15 cellular contexts compared by ENCODE assay signal in the genomic region with DNA sequence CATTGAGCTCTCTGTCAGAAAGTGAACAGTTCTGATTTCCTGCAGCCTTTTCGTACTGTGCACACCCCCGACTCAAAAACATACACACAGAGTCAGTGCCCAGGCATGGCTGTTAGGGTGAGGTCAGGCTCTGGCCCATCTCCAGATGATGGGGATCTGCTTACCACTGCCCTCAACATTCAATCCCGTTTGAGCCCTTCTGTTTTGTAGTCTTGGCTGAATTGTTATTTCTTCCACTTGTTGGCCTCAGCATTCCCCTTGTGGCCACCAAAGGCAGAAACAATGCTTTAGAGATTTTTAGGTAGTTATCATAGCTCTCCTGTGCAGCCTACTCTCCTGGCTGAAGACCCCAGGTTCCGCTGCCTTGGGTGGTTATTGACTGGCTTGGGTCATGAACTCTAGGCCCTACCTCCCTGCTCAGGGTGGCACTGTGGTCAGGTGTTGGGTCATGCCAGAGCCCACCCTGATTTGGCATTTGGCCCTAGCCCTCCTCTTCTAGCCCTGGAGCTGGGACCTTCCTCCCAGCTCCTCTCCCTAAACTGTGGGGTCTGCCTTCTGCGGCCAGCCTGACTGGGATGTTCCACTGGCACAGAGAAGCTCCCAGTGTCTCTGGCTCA. TPM values are rescaled to one million over a fixed set of nuclear protein-coding genes. Genes with fewer than 3 reads are reported as not detected.
DNase-seq lines count a peak whose midpoint lies in the region; TF ChIP-seq lines count a peak whose summit lies in the region.
"Had no signal": no experiment of that assay in that cellular context is flagged by ENCODE, and none has a peak within 500 bp of the region (broad histone marks: within the 10 kb centered on the region; RNA-seq: fewer than 3 reads in every experiment).

No MANE protein-coding gene starts in this region.

- no peaks in the 10 kb centered on the region for H3K4me1 ChIP-seq in HEK293 (ENCODE audit: control insufficient read depth, insufficient read depth, low read length)
- peaks cover 80% of the 10 kb centered on the region for H3K4me1 ChIP-seq in testis

- DNase-seq in astrocyte of the spinal cord (ENCODE audit: low read depth, low spot score) = peak; percentile 56
- peak; percentile 73 for DNase-seq in glomerular visceral epithelial cell (ENCODE audit: extremely low spot score)
- DNase-seq in testis = no peak
- no peak for DNase-seq in NCI-H1105 treated with DMSO at 0.1 percent for 48 hours (lab: John Stamatoyannopoulos, UW)
- no peak for DNase-seq in GM19240 (ENCODE audit: insufficient read length, low spot score)
- DNase-seq in NCI-H526 treated with DMSO at 0.1 percent for 48 hours (lab: John Stamatoyannopoulos, UW) = no peak
- no peak for DNase-seq in inferior parietal cortex (ENCODE audit: extremely low spot score)
- DNase-seq: activated gamma-delta T cell treated with Interleukin-2 at 50 U/mL for 16 hours; Karpas-422; NCI-H446 treated with DMSO at 0.1 percent for 48 hours; occipital lobe; stimulated activated CD4-positive, alpha-beta T cell treated with anti-CD3 and anti-CD28 coated beads, Interleukin-4, amount 100 ng/mL, for 1 hour had no signal

- in situ Hi-C loops in astrocyte of the spinal cord (cut with HindIII; ENCODE audit: low sequenced_read_pairs) = no loop called here

- no peak; the same call in 1 of the 2 replicates for TF ChIP-seq CTCF in HEK293 (tag by site-specific recombination; IDR thresholded peaks at IDR 0.05)
- TF ChIP-seq CTCF in astrocyte of the spinal cord (IDR thresholded peaks at IDR 0.05; ENCODE audit: low read depth, low read length) = peak; percentile 51
- peak in 2 of 3 experiments; percentile 12 to 15 for TF ChIP-seq CTCF in testis (IDR thresholded peaks at IDR 0.05)

- H3K27ac ChIP-seq in HEK293 (ENCODE audit: extremely low read depth, low read depth, low read length) = no peak overlapping the region
- peak overlapping the region in 1 of 2 donors; percentile 55 for H3K27ac ChIP-seq in testis

- H3K4me3 ChIP-seq in HEK293 (ENCODE audit: low read depth, low read length) (no peak overlapping the region), astrocyte of the spinal cord (ENCODE audit: low read depth, low read length) (no peak overlapping the region), testis (no peak overlapping the region)
- H3K4me3 ChIP-seq: dorsolateral prefrontal cortex had no signal

- H3K36me3 ChIP-seq in HEK293 (ENCODE audit: control insufficient read depth in 2 of 2, insufficient read depth in 1 of 2, low read length in 2 of 2) = no peaks in the 10 kb centered on the region
- H3K36me3 ChIP-seq in testis (ENCODE audit: low read depth, missing control alignments) = no peaks in the 10 kb centered on the region

- CTCF ChIA-PET in HEK293 (lab: Yijun Ruan, JAX) = interaction anchor here (0.6 to 9.2 kb wide), 19 partner anchors 9 to 194 kb away, joined by 3 to 161 read pairs (median 4); partner anchors contain the start of genes RBM22 and SYNPO

- no peak for TF ChIP-seq POLR2A in testis (IDR thresholded peaks at IDR 0.05)

- WGBS in testis, 2 donors = 63 to 72% methylated on average over 5 of the region's 5 CpGs

- no peaks in the 10 kb centered on the region for H3K27me3 ChIP-seq in testis
- H3K27me3 ChIP-seq: dorsolateral prefrontal cortex had no signal

- intact Hi-C loops in testis (cut with DNase I; ENCODE audit: low total_unique reads) = loop anchor here (10.0 kb wide), 1 partner anchor 58 kb away; no protein-coding TSS in a partner anchor

- POLR2A ChIA-PET in HEK293 (lab: Yijun Ruan, JAX) = interaction anchor here (0.6 to 1.6 kb wide), 7 partner anchors 10 to 93 kb away, joined by 3 to 6 read pairs (median 4); partner anchors contain the start of gene RBM22

- H3K9me3 ChIP-seq in HEK293 (ENCODE audit: control insufficient read depth, insufficient read depth, low read depth, low read length) = no peaks in the 10 kb centered on the region
- no peaks in the 10 kb centered on the region for H3K9me3 ChIP-seq in testis

TF ChIP-seq in HEK293, 187 proteins besides CTCF, POLR2A, EP300 and RAD21:
- TF ChIP-seq, protein P1, sequence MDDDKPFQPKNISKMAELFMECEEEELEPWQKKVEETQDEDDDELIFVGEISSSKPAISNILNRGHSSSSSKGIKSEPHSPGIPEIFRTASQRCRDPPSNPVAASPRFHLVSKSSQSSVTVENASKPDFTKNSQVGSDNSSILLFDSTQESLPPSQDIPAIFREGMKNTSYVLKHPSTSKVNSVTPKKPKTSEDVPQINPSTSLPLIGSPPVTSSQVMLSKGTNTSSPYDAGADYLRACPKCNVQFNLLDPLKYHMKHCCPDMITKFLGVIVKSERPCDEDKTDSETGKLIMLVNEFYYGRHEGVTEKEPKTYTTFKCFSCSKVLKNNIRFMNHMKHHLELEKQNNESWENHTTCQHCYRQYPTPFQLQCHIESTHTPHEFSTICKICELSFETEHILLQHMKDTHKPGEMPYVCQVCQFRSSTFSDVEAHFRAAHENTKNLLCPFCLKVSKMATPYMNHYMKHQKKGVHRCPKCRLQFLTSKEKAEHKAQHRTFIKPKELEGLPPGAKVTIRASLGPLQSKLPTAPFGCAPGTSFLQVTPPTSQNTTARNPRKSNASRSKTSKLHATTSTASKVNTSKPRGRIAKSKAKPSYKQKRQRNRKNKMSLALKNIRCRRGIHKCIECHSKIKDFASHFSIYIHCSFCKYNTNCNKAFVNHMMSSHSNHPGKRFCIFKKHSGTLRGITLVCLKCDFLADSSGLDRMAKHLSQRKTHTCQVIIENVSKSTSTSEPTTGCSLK (tag by site-specific recombination; IDR thresholded peaks at IDR 0.05) = no peak
- no peak for TF ChIP-seq ZNF654 (tag by site-specific recombination; IDR thresholded peaks at IDR 0.05; ENCODE audit: low read depth)
- 0 out of 2 replicates have a peak, but pooled peaks have one; percentile 18 for TF ChIP-seq SCRT1 (tag by site-specific recombination; IDR thresholded peaks at IDR 0.05; ENCODE audit: borderline replicate concordance)
- TF ChIP-seq, protein P2, sequence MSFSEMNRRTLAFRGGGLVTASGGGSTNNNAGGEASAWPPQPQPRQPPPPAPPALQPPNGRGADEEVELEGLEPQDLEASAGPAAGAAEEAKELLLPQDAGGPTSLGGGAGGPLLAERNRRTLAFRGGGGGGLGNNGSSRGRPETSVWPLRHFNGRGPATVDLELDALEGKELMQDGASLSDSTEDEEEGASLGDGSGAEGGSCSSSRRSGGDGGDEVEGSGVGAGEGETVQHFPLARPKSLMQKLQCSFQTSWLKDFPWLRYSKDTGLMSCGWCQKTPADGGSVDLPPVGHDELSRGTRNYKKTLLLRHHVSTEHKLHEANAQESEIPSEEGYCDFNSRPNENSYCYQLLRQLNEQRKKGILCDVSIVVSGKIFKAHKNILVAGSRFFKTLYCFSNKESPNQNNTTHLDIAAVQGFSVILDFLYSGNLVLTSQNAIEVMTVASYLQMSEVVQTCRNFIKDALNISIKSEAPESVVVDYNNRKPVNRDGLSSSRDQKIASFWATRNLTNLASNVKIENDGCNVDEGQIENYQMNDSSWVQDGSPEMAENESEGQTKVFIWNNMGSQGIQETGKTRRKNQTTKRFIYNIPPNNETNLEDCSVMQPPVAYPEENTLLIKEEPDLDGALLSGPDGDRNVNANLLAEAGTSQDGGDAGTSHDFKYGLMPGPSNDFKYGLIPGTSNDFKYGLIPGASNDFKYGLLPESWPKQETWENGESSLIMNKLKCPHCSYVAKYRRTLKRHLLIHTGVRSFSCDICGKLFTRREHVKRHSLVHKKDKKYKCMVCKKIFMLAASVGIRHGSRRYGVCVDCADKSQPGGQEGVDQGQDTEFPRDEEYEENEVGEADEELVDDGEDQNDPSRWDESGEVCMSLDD (tag by site-specific recombination; IDR thresholded peaks at IDR 0.05) = no peak
- TF ChIP-seq SCRT2 (tag by site-specific recombination; IDR thresholded peaks at IDR 0.05) = peak; percentile 71

RNA-seq across cellular contexts. Expression of gene MYOZ3, which starts 7.8 kb away (rescaled TPM):
- total RNA-seq in testis = 10 to 100 TPM; 12.0 to 12.7 TPM
- polyA plus RNA-seq in testis (ENCODE audit: insufficient read depth, low read depth, low replicate concordance) = 10.4 TPM
- total RNA-seq: SK-MEL-5 had no signal

RNA-seq across cellular contexts. Expression of gene SYNPO, which starts 12.8 kb away (rescaled TPM):
- total RNA-seq in testis = 10 to 100 TPM; 49.1 to 53.2 TPM
- polyA plus RNA-seq in testis (ENCODE audit: insufficient read depth, low read depth, low replicate concordance) = 52.2 TPM
- total RNA-seq: SK-MEL-5 had no signal

RNA-seq across cellular contexts. Expression of gene RBM22, which starts 47.6 kb away (rescaled TPM):
- 10 to 100 TPM; 37.7 to 40.1 TPM for total RNA-seq in testis
- 38.5 TPM for polyA plus RNA-seq in testis (ENCODE audit: insufficient read depth, low read depth, low replicate concordance)

Comparison
In these comparisons a context has a peak if more than half of its experiments do, and no peak if none do; other contexts are left out.
1. DNase-seq: peak in astrocyte of the spinal cord (single experiment) and glomerular visceral epithelial cell (single experiment); none in testis (single experiment), NCI-H1105 treated with DMSO at 0.1 percent for 48 hours (single experiment), GM19240 (single experiment), NCI-H526 treated with DMSO at 0.1 percent for 48 hours (single experiment) and inferior parietal cortex (single experiment).